Comparison of ENCODE assay signal across 11 cellular contexts in genomic region chr10:11325817-11326216, GRCh38.
DNase-seq lines count a peak whose midpoint lies in the region; ATAC-seq, FAIRE-seq and TF ChIP-seq lines count a peak whose summit lies in the region.
"Had no signal": no experiment of that assay in that cellular context is flagged by ENCODE, and none has a peak within 500 bp of the region (broad histone marks: within the 10 kb centered on the region; RNA-seq: fewer than 3 reads in every experiment).

No MANE protein-coding gene starts in this region.

- intact Hi-C loops in MCF 10A (cut with micrococcal nuclease) (no loop called here), breast epithelium (cut with DNase I; ENCODE audit: low total_unique reads) (no loop called here)

- no peak for TF ChIP-seq CTCF in MCF 10A (IDR thresholded peaks at IDR 0.05; ENCODE audit: unreplicated experiment)
- TF ChIP-seq CTCF in breast epithelium (IDR thresholded peaks at IDR 0.05), result no peak

- H3K27ac ChIP-seq in breast epithelium, result no peak overlapping the region
- peak overlapping the region; percentile 27 for H3K27ac ChIP-seq in temporal lobe (ENCODE audit: low read depth, low read length)
- H3K27ac ChIP-seq: esophagus squamous epithelium had no signal

- H3K27me3 Mint-ChIP-seq in MCF 10A (ENCODE audit: insufficient read depth, unreplicated experiment), result no peaks in the 10 kb centered on the region
- H3K27me3 Mint-ChIP-seq in activated naive CD8-positive, alpha-beta T cell treated with anti-CD3 and anti-CD28 coated beads, Interleukin-2, amount 50 U/mL, for 24 hours, result no peaks in the 10 kb centered on the region

- no peaks in the 10 kb centered on the region for H3K27me3 ChIP-seq in breast epithelium
- H3K27me3 ChIP-seq: esophagus squamous epithelium had no signal

- H3K27ac Mint-ChIP-seq in MCF 10A (ENCODE audit: low read depth, unreplicated experiment), result no peak overlapping the region
- H3K27ac Mint-ChIP-seq in activated naive CD8-positive, alpha-beta T cell treated with anti-CD3 and anti-CD28 coated beads, Interleukin-2, amount 50 U/mL, for 24 hours, result peak overlapping the region; percentile 45
- H3K27ac Mint-ChIP-seq: mesothelial cell of epicardium had no signal

- no peaks in the 10 kb centered on the region for H3K36me3 ChIP-seq in breast epithelium

- H3K4me1 ChIP-seq in breast epithelium, result no peaks in the 10 kb centered on the region

- no TSS peak for BruUV-seq in MCF 10A (replicated peaks; lab: Mats Ljungman, UMichigan)

- CTCF ChIA-PET in MCF 10A (lab: Yijun Ruan, JAX), result interaction anchor here (0.7 kb wide), 1 partner anchor 41 kb away, joined by 4 read pairs; no protein-coding TSS in a partner anchor

- H3K9me3 ChIP-seq in breast epithelium, result no peaks in the 10 kb centered on the region
- H3K9me3 ChIP-seq: esophagus squamous epithelium had no signal

- no peak for TF ChIP-seq POLR2A in breast epithelium (IDR thresholded peaks at IDR 0.05)
- TF ChIP-seq POLR2A in H54 (IDR thresholded peaks at IDR 0.05; ENCODE audit: low read depth, low read length), result no peak

- POLR2A ChIA-PET in MCF 10A (lab: Yijun Ruan, JAX), result no interaction called here

- no peaks in the 10 kb centered on the region for H3K36me3 Mint-ChIP-seq in MCF 10A (ENCODE audit: insufficient read depth, unreplicated experiment)
- peaks cover 69% of the 10 kb centered on the region for H3K36me3 Mint-ChIP-seq in activated naive CD8-positive, alpha-beta T cell treated with anti-CD3 and anti-CD28 coated beads, Interleukin-2, amount 50 U/mL, for 24 hours (ENCODE audit: low read depth)
- H3K36me3 Mint-ChIP-seq: mesothelial cell of epicardium had no signal

- FAIRE-seq in H54 (lab: Jason Lieb, UNC), result no peak

- DNase-seq in MCF 10A (ENCODE audit: unreplicated experiment), result peak; percentile 16
- no peak for DNase-seq in breast epithelium (ENCODE audit: low spot score in 2 of 2)
- DNase-seq in activated naive CD8-positive, alpha-beta T cell treated with anti-CD3 and anti-CD28 coated beads, Interleukin-2, amount 50 U/mL, for 24 hours, result no peak
- DNase-seq in kidney tubule cell (ENCODE audit: low spot score), result peak; percentile 4
- no peak for DNase-seq in H54 (ENCODE audit: insufficient read length, low spot score)
- DNase-seq in NCI-H748 treated with DMSO at 0.1 percent for 48 hours (lab: John Stamatoyannopoulos, UW), result no peak
- DNase-seq: esophagus squamous epithelium, GF-D8 had no signal

- ATAC-seq in activated naive CD8-positive, alpha-beta T cell treated with anti-CD3 and anti-CD28 coated beads, Interleukin-2, amount 50 U/mL, for 24 hours, result no peak
- ATAC-seq in HG03196 (IDR thresholded peaks at IDR 0.05; ENCODE audit: unreplicated experiment), result no peak

- H3K4me1 Mint-ChIP-seq in MCF 10A (ENCODE audit: insufficient read depth, unreplicated experiment), result no peaks in the 10 kb centered on the region
- H3K4me1 Mint-ChIP-seq in activated naive CD8-positive, alpha-beta T cell treated with anti-CD3 and anti-CD28 coated beads, Interleukin-2, amount 50 U/mL, for 24 hours, result peaks cover 27% of the 10 kb centered on the region

- no peaks in the 10 kb centered on the region for H3K9me3 Mint-ChIP-seq in MCF 10A (ENCODE audit: unreplicated experiment)
- no peaks in the 10 kb centered on the region for H3K9me3 Mint-ChIP-seq in activated naive CD8-positive, alpha-beta T cell treated with anti-CD3 and anti-CD28 coated beads, Interleukin-2, amount 50 U/mL, for 24 hours
- H3K9me3 Mint-ChIP-seq: mesothelial cell of epicardium had no signal

- no peak overlapping the region for H3K4me3 ChIP-seq in breast epithelium
- H3K4me3 ChIP-seq: esophagus squamous epithelium had no signal

- no peak overlapping the region for H3K4me3 Mint-ChIP-seq in MCF 10A (ENCODE audit: unreplicated experiment)
- no peak overlapping the region for H3K4me3 Mint-ChIP-seq in activated naive CD8-positive, alpha-beta T cell treated with anti-CD3 and anti-CD28 coated beads, Interleukin-2, amount 50 U/mL, for 24 hours
- H3K4me3 Mint-ChIP-seq: mesothelial cell of epicardium had no signal

Comparison
In these comparisons a context has a peak if more than half of its experiments do, and no peak if none do; other contexts are left out.
1. DNase-seq: peak in MCF 10A (single experiment) and kidney tubule cell (single experiment); none in breast epithelium (0 of 2), activated naive CD8-positive, alpha-beta T cell treated with anti-CD3 and anti-CD28 coated beads, Interleukin-2, amount 50 U/mL, for 24 hours (single experiment), H54 (single experiment) and NCI-H748 treated with DMSO at 0.1 percent for 48 hours (single experiment).